ENCODE assay signal across 28 cellular contexts in genomic region chr4:869776-870175, GRCh38. TPM values are rescaled to one million over a fixed set of nuclear protein-coding genes. Genes with fewer than 3 reads are reported as not detected.
"Had no signal": no experiment of that assay in that cellular context is flagged by ENCODE, and none has a peak within 500 bp of the region (broad histone marks: within the 10 kb centered on the region; RNA-seq: fewer than 3 reads in every experiment).

No MANE protein-coding gene starts in this region.

- H3K4me3 Mint-ChIP-seq: activated CD8-positive, alpha-beta memory T cell treated with anti-CD3 and anti-CD28 coated beads, Interleukin-2, amount 10 ng/mL, durations not matched to agents 7 days and 5 days; activated naive CD4-positive, alpha-beta T cell treated with anti-CD3 and anti-CD28 coated beads for 36 hours; activated T-cell treated with anti-CD3 and anti-CD28 coated beads, Interleukin-2, amount 50 U/mL, for 24 hours; activated T-helper 1 cell treated with anti-CD3 and anti-CD28 coated beads, Interleukin-12 subunit alpha, Interleukin-12 subunit beta, Interleukin-2, Interleukin-4 antibody, amounts not matched to agents 30 ng/mL and 10 ng/mL and 1 ng/mL, durations not matched to agents 14 hours and 24 hours and 36 hours; WTC11 had no signal

- H3K27me3 Mint-ChIP-seq: activated CD8-positive, alpha-beta memory T cell treated with anti-CD3 and anti-CD28 coated beads, Interleukin-2, amount 10 ng/mL, durations not matched to agents 7 days and 5 days; activated T-cell treated with anti-CD3 and anti-CD28 coated beads, Interleukin-2, amount 50 U/mL, for 24 hours had no signal

- H3K9me3 ChIP-seq: breast epithelium, Peyer's patch, SJSA1 had no signal

- H3K4me1 Mint-ChIP-seq: activated CD8-positive, alpha-beta memory T cell treated with anti-CD3 and anti-CD28 coated beads, Interleukin-2, amount 10 ng/mL, durations not matched to agents 7 days and 5 days; WTC11 had no signal

- H3K27me3 ChIP-seq: breast epithelium, Peyer's patch, SJSA1 had no signal

- H3K9me3 Mint-ChIP-seq: activated naive CD4-positive, alpha-beta T cell treated with anti-CD3 and anti-CD28 coated beads for 36 hours; activated T-cell treated with anti-CD3 and anti-CD28 coated beads, Interleukin-2, amount 50 U/mL, for 24 hours; activated T-helper 1 cell treated with anti-CD3 and anti-CD28 coated beads, Interleukin-12 subunit alpha, Interleukin-12 subunit beta, Interleukin-2, Interleukin-4 antibody, amounts not matched to agents 30 ng/mL and 10 ng/mL and 1 ng/mL, durations not matched to agents 14 hours and 24 hours and 36 hours had no signal

- H3K27ac ChIP-seq: breast epithelium, Peyer's patch, RWPE1, SJSA1 had no signal

- H3K4me1 ChIP-seq: breast epithelium, Peyer's patch, SJSA1 had no signal

- DNase-seq: activated CD4-positive, alpha-beta T cell treated with anti-CD3 and anti-CD28 coated beads for 48 hours; activated CD4-positive, alpha-beta T cell treated with anti-CD3 and anti-CD28 coated beads, Interleukin-2, amount 50 U/mL, for 48 hours; activated CD4-positive, CD25-positive, alpha-beta regulatory T cell treated with anti-CD3 and anti-CD28 coated beads, Interleukin-2, amount 50 U/mL, for 72 hours; activated CD8-positive, alpha-beta memory T cell treated with anti-CD3 and anti-CD28 coated beads, Interleukin-2, amount 10 ng/mL, durations not matched to agents 7 days and 5 days; activated effector memory CD4-positive, alpha-beta T cell treated with anti-CD3 and anti-CD28 coated beads, Interleukin-2, amount 50 U/mL, for 16 hours; activated naive CD4-positive, alpha-beta T cell treated with anti-CD3 and anti-CD28 coated beads for 36 hours; activated T-cell treated with anti-CD3 and anti-CD28 coated beads, Interleukin-2, amount 50 U/mL, for 24 hours; aorta; caudate nucleus; Kasumi-1; KBM-7; NCI-H1048; NCI-H1930; NCI-H2171; NCI-H2227 treated with DMSO at 0.1 percent for 48 hours; NCI-H446 treated with DMSO at 0.1 percent for 48 hours; NCI-H526 treated with DMSO at 0.1 percent for 48 hours; NCI-H82; NK-92 treated with Interleukin-12 subunit alpha and Interleukin-12 subunit beta, amount 100 ng/mL, for 24 hours; Peyer's patch; SHP77; SW 1271 had no signal

- H3K4me3 ChIP-seq: breast epithelium, Peyer's patch, SJSA1 had no signal

- H3K27ac Mint-ChIP-seq: activated CD8-positive, alpha-beta memory T cell treated with anti-CD3 and anti-CD28 coated beads, Interleukin-2, amount 10 ng/mL, durations not matched to agents 7 days and 5 days; activated naive CD4-positive, alpha-beta T cell treated with anti-CD3 and anti-CD28 coated beads for 36 hours; activated T-helper 1 cell treated with anti-CD3 and anti-CD28 coated beads, Interleukin-12 subunit alpha, Interleukin-12 subunit beta, Interleukin-2, Interleukin-4 antibody, amounts not matched to agents 30 ng/mL and 10 ng/mL and 1 ng/mL, durations not matched to agents 14 hours and 24 hours and 36 hours; WTC11 had no signal

- ATAC-seq: activated CD8-positive, alpha-beta memory T cell treated with anti-CD3 and anti-CD28 coated beads, Interleukin-2, amount 10 ng/mL, durations not matched to agents 7 days and 5 days; SK-N-SH treated with all-trans-retinoic acid at 6 μM for 48 hours; WTC11 had no signal

- H3K36me3 ChIP-seq: breast epithelium, SJSA1 had no signal

RNA-seq across cellular contexts. Expression of gene CPLX1, which starts 43.8 kb away (rescaled TPM):
- total RNA-seq: SJSA1 had no signal
